ENCODE assay signal across 7 cellular contexts in genomic region chr1:26112407-26112775, GRCh38. TPM values are rescaled to one million over a fixed set of nuclear protein-coding genes. Genes with fewer than 3 reads are reported as not detected.
DNase-seq lines count a peak whose midpoint lies in the region; ATAC-seq and TF ChIP-seq lines count a peak whose summit lies in the region.
"Had no signal": no experiment of that assay in that cellular context is flagged by ENCODE, and none has a peak within 500 bp of the region (broad histone marks: within the 10 kb centered on the region; RNA-seq: fewer than 3 reads in every experiment).

No MANE protein-coding gene starts in this region.

- peak; percentile 2 for ATAC-seq in HG02623 (IDR thresholded peaks at IDR 0.05; ENCODE audit: unreplicated experiment)
- ATAC-seq in activated B cell treated with CpG ODN at 0.5 μM for 24 hours (ENCODE audit: low read depth) = no peak
- peak; percentile 3 to 5 for ATAC-seq in lower lobe of right lung

- no peaks in the 10 kb centered on the region for H3K9me3 Mint-ChIP-seq in activated B cell treated with CpG ODN at 0.5 μM for 24 hours

- CTCF ChIA-PET in activated B cell treated with CpG ODN at 0.5 μM for 24 hours (lab: Charles Lee) = interaction anchor here (2.0 kb wide), 1 partner anchor 33 kb away, joined by 8 read pairs; no protein-coding TSS in a partner anchor

- peaks cover 20% of the 10 kb centered on the region for H3K4me1 Mint-ChIP-seq in activated B cell treated with CpG ODN at 0.5 μM for 24 hours

- peaks cover 35% of the 10 kb centered on the region for H3K36me3 ChIP-seq in lower lobe of right lung

- peak overlapping the region; percentile 83 for H3K27ac Mint-ChIP-seq in activated B cell treated with CpG ODN at 0.5 μM for 24 hours

- peak overlapping the region; percentile 94 for H3K4me3 Mint-ChIP-seq in activated B cell treated with CpG ODN at 0.5 μM for 24 hours

- no peaks in the 10 kb centered on the region for H3K9me3 ChIP-seq in lower lobe of right lung

- H3K36me3 Mint-ChIP-seq in activated B cell treated with CpG ODN at 0.5 μM for 24 hours (ENCODE audit: low read depth) = peaks cover 22% of the 10 kb centered on the region

- intact Hi-C loops in activated B cell treated with CpG ODN at 0.5 μM for 24 hours (cut with micrococcal nuclease) = no loop called here
- intact Hi-C loops in lower lobe of right lung (cut with DNase I) = no loop called here

- H3K4me1 ChIP-seq in lower lobe of right lung = peaks cover 37% of the 10 kb centered on the region

- no peaks in the 10 kb centered on the region for H3K27me3 Mint-ChIP-seq in activated B cell treated with CpG ODN at 0.5 μM for 24 hours

- peak overlapping the region; percentile 98 for H3K4me3 ChIP-seq in lower lobe of right lung

- TF ChIP-seq CTCF in C4-2B (conservative IDR thresholded peaks at IDR 0.05) (no peak), activated B cell treated with CpG ODN at 0.5 μM for 24 hours (IDR thresholded peaks at IDR 0.05) (no peak), lower lobe of right lung (IDR thresholded peaks at IDR 0.05) (no peak)

- no peak for DNase-seq in activated B cell treated with CpG ODN at 0.5 μM for 24 hours
- DNase-seq in lower lobe of right lung = no peak
- DNase-seq in hippocampal formation (lab: John Stamatoyannopoulos, UW) = no peak
- DNase-seq in Ammon's horn (ENCODE audit: low spot score) = no peak

- POLR2A ChIA-PET in activated B cell treated with CpG ODN at 0.5 μM for 24 hours (lab: Charles Lee) = interaction anchor here (0.8 to 1.8 kb wide), 2 partner anchors 12 to 57 kb away, joined by 4 read pairs; partner anchors contain the start of gene ZNF593

- peak overlapping the region; percentile 96 for H3K27ac ChIP-seq in C4-2B
- H3K27ac ChIP-seq in lower lobe of right lung = peak overlapping the region; percentile 96

- no peaks in the 10 kb centered on the region for H3K27me3 ChIP-seq in lower lobe of right lung (ENCODE audit: low read depth)

RNA-seq across cellular contexts. Expression of gene PDIK1L, which starts 0.8 kb away (rescaled TPM):
- total RNA-seq in activated B cell treated with CpG ODN at 0.5 μM for 24 hours (9.4 and 10.5 TPM in 2 replicates), lower lobe of right lung (11.8 TPM)

RNA-seq across cellular contexts. Expression of gene TRIM63, which starts 45.0 kb away (rescaled TPM):
- total RNA-seq in activated B cell treated with CpG ODN at 0.5 μM for 24 hours = not detected in 2 replicates
- total RNA-seq in lower lobe of right lung = 0.53 TPM

RNA-seq across cellular contexts. Expression of gene FAM110D, which starts 46.5 kb away (rescaled TPM):
- total RNA-seq in activated B cell treated with CpG ODN at 0.5 μM for 24 hours (not detected in 2 replicates), lower lobe of right lung (3.8 TPM)

RNA-seq across cellular contexts. Expression of gene C1orf232, which starts 56.4 kb away (rescaled TPM):
- total RNA-seq in activated B cell treated with CpG ODN at 0.5 μM for 24 hours (not detected in 2 replicates), lower lobe of right lung (not detected)
- total RNA-seq: subcutaneous adipose tissue had no signal

RNA-seq across cellular contexts. Expression of gene ZNF593, which starts 57.3 kb away (rescaled TPM):
- total RNA-seq in activated B cell treated with CpG ODN at 0.5 μM for 24 hours (36.0 and 37.1 TPM in 2 replicates), lower lobe of right lung (18.0 TPM)
